In the genomic region with DNA sequence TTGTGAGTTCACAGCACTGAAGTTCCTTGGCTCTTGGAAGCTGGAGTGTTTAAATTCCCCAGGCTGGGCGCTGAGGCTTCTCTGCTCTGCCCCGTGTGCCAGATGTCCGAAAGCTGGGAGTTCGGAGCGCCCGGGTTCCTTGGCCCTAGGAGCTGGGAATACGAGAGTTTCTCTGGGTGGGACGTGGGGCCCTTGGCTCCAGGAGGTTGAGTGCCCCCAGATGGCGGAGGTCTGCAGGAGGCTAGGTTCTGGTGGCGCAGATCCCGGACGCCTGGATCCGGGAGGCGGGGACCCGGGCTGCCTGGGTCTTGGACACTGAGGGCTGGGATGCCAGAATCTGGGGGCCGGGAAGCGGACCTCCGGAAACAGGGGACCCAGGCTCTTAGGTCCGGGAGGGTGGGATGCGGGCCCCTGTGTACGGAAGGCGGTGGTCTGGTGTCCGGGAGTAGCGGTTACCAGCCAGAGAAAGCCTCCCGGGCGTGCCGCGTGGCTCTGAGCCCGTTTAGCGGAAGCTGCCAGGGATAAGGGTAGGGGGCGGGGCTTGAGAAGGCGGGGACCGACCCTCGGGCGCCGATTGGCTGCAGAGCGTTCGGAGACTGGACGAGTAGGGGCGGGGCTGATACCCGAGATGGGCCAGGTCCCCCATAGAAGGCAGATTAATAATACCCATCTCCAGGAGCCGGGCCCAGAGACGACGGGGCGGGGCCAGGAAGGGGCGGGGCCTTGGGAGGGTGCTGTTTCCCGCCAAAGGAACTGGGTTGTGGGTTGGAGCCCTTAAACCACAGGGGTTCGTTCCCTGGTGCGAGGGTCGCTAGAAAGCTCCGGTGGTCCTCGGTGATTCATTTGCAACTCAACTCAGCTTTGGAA, we compare ENCODE assay signal across 8 cellular contexts. TPM values are rescaled to one million over a fixed set of nuclear protein-coding genes. Genes with fewer than 3 reads are reported as not detected.
DNase-seq lines count a peak whose midpoint lies in the region; TF ChIP-seq lines count a peak whose summit lies in the region.

A gene (minus strand): TSS at position 494 of the 867 bp plus-strand sequence. CDS start 629 bp downstream, outside the sequence.

- H3K9me3 ChIP-seq in SK-N-MC (ENCODE audit: low read depth, low read length), result no peaks in the 10 kb centered on the region

- H3K27ac ChIP-seq in SK-N-MC, result peak within 1 kb of the TSS; percentile 95

- TF ChIP-seq CTCF in HFF-Myc (IDR thresholded peaks at IDR 0.05; ENCODE audit: low read depth, low read length, missing control alignments), result no peak

- peaks cover 27% of the 10 kb centered on the region for H3K36me3 ChIP-seq in SK-N-MC (ENCODE audit: insufficient read depth, low read length)

- peak within 1 kb of the TSS; percentile 99 for H3K9ac ChIP-seq in SK-N-MC (ENCODE audit: insufficient read length)

- peak within 1 kb of the TSS; percentile 95 for H3K4me3 ChIP-seq in HFF-Myc (replicated peaks; ENCODE audit: low read depth, low read length)
- peak within 1 kb of the TSS; percentile 97 for H3K4me3 ChIP-seq in SK-N-MC

- DNase-seq in GF-D8 (lab: John Stamatoyannopoulos, UW), result peak; percentile 95
- DNase-seq in HFF-Myc (ENCODE audit: extremely low read depth, low read depth), result peak; percentile 92
- peak; percentile 89 for DNase-seq in NCI-H1092 (lab: John Stamatoyannopoulos, UW)
- DNase-seq in SK-N-MC (ENCODE audit: low read depth, low spot score), result peak; percentile 90
- peak; percentile 100 for DNase-seq in activated naive CD4-positive, alpha-beta T cell treated with Interleukin-2 at 50 U/mL for 16 hours
- DNase-seq in globus pallidus (ENCODE audit: low spot score), result peak; percentile 66
- DNase-seq in occipital lobe (lab: John Stamatoyannopoulos, UW), result peak; percentile 49
- DNase-seq in superior temporal gyrus (ENCODE audit: extremely low spot score), result peak; percentile 33

RNA-seq across cellular contexts. Expression of the gene that starts here (rescaled TPM):
- total RNA-seq in occipital lobe, result 3.3 TPM

Comparison
In these comparisons a context has a peak if more than half of its experiments do, and no peak if none do; other contexts are left out.
1. Peak in every context shown above with its lines: DNase-seq, H3K4me3 ChIP-seq and H3K27ac ChIP-seq.
2. DNase-seq: peak in every context shown above with its lines; median percentile 100 in activated naive CD4-positive, alpha-beta T cell treated with Interleukin-2 at 50 U/mL for 16 hours; 95 in GF-D8; 92 in HFF-Myc; 90 in SK-N-MC; 89 in NCI-H1092; 66 in globus pallidus; 49 in occipital lobe; 33 in superior temporal gyrus.